Comparison of ENCODE assay signal across 21 cellular contexts in genomic region chr10:123449234-123449962, GRCh38.
DNase-seq lines count a peak whose midpoint lies in the region; ATAC-seq, FAIRE-seq and TF ChIP-seq lines count a peak whose summit lies in the region.
"Had no signal": no experiment of that assay in that cellular context is flagged by ENCODE, and none has a peak within 500 bp of the region (broad histone marks: within the 10 kb centered on the region; RNA-seq: fewer than 3 reads in every experiment).

No MANE protein-coding gene starts in this region.

- intact Hi-C loops in sigmoid colon (cut with DNase I): no loop called here
- intact Hi-C loops in dorsolateral prefrontal cortex (cut with DNase I): no loop called here

- no peak for TF ChIP-seq POLR2A in H1 (IDR thresholded peaks at IDR 0.05; ENCODE audit: control extremely low read depth in 1 of 2, low read depth in 2 of 2, low read length in 2 of 2)
- TF ChIP-seq POLR2A in sigmoid colon (IDR thresholded peaks at IDR 0.05): no peak

- H4K8ac ChIP-seq in H1 (ENCODE audit: extremely low read depth, insufficient read depth, low read length) (no peak overlapping the region), mesendoderm (ENCODE audit: low read depth, low read length) (no peak overlapping the region)

- 82% methylated on average over 7 of the region's 7 CpGs; no CpG with 5 or more reads in 1 of the 2 experiments for WGBS in H1 (ENCODE audit: extremely low coverage in 1 of 2, insufficient coverage in 1 of 2, insufficient read length in 1 of 2, insufficient replicate concordance in 2 of 2, low coverage in 1 of 2, low lambda C conversion rate in 2 of 2, missing lambda C conversion rate in 1 of 2), 2 experiments
- WGBS in mesendoderm (ENCODE audit: extremely low coverage, insufficient coverage, low lambda C conversion rate): no CpG with 5 or more reads among the region's 7 CpGs
- WGBS in sigmoid colon, 2 donors: 71 to 78% methylated on average over 7 of the region's 7 CpGs

- TF ChIP-seq EP300 in H1 (IDR thresholded peaks at IDR 0.05; ENCODE audit: borderline replicate concordance in 1 of 2, low read depth in 2 of 2, low read length in 2 of 2) (no peak), sigmoid colon (IDR thresholded peaks at IDR 0.05) (no peak)

- no peak overlapping the region for H2BK120ac ChIP-seq in H1 (replicated peaks; ENCODE audit: low read depth, low read length)
- H2BK120ac ChIP-seq in mesendoderm (ENCODE audit: low read depth, low read length): no peak overlapping the region

- H3K27ac ChIP-seq in H1 (ENCODE audit: low read depth, low read length): no peak overlapping the region
- H3K27ac ChIP-seq in mesendoderm (ENCODE audit: low read depth, low read length): no peak overlapping the region
- H3K27ac ChIP-seq in sigmoid colon: no peak overlapping the region
- H3K27ac ChIP-seq in dorsolateral prefrontal cortex: no peak overlapping the region
- H3K27ac ChIP-seq: 22Rv1; A549; BLaER1 treated with 17β-estradiol and CSF1 and Interleukin-3, amounts not matched to agents 10 nM and 100 nM; C4-2B had no signal

- ATAC-seq in GM21423 (IDR thresholded peaks at IDR 0.05; ENCODE audit: unreplicated experiment) (no peak), GM19395 (IDR thresholded peaks at IDR 0.05; ENCODE audit: unreplicated experiment) (no peak)
- ATAC-seq: A549; CD8-positive, alpha-beta T cell had no signal

- H3K4ac ChIP-seq in H1 (replicated peaks; ENCODE audit: insufficient read length, low read depth, low read length): no peak overlapping the region
- H3K4ac ChIP-seq in mesendoderm (ENCODE audit: low read depth, low read length): no peak overlapping the region

- H2BK15ac ChIP-seq in H1 (ENCODE audit: low read length): 0 out of 2 replicates have a peak overlapping the region, but pooled peaks have one; percentile 35
- no peak overlapping the region for H2BK15ac ChIP-seq in mesendoderm (replicated peaks; ENCODE audit: low read depth)

- H3K79me1 ChIP-seq in H1 (ENCODE audit: low read depth, low read length): no peaks in the 10 kb centered on the region
- no peaks in the 10 kb centered on the region for H3K79me1 ChIP-seq in mesendoderm (ENCODE audit: low read length)

- no peaks in the 10 kb centered on the region for H4K20me1 ChIP-seq in H1 (replicated peaks in 1 of 2; ENCODE audit: control insufficient read depth in 1 of 2, insufficient read depth in 2 of 2, low read length in 2 of 2)
- H4K20me1 ChIP-seq: BLaER1 treated with 17β-estradiol and CSF1 and Interleukin-3, amounts not matched to agents 10 nM and 100 nM had no signal

- H2AK5ac ChIP-seq in H1 (ENCODE audit: low read depth, low read length): no peak overlapping the region
- H2AK5ac ChIP-seq in mesendoderm (ENCODE audit: low read length): no peak overlapping the region

- H3K23ac ChIP-seq in H1 (ENCODE audit: insufficient read length): no peak overlapping the region
- no peak overlapping the region for H3K23ac ChIP-seq in mesendoderm (ENCODE audit: low read length)

- TF ChIP-seq CTCF in H1 (IDR thresholded peaks at IDR 0.05; ENCODE audit: control extremely low read depth in 1 of 3, insufficient read depth in 1 of 3, low read depth in 1 of 3, low read length in 3 of 3) (no peak), sigmoid colon (IDR thresholded peaks at IDR 0.05) (no peak), dorsolateral prefrontal cortex (IDR thresholded peaks at IDR 0.05 in 54 of 56, conservative IDR thresholded peaks at IDR 0.05 in 2 of 56; ENCODE audit: low read depth in 1 of 56, partially characterized antibody in 56 of 56) (no peak)

- no peak overlapping the region for H2BK20ac ChIP-seq in H1 (ENCODE audit: low read length)

- H3K56ac ChIP-seq in H1 (replicated peaks; ENCODE audit: insufficient read length, low read depth, low read length) (no peak overlapping the region), mesendoderm (ENCODE audit: low read length) (no peak overlapping the region)

- H3K4me3 ChIP-seq in H1 (ENCODE audit: extremely low read depth in 1 of 4, insufficient read depth in 2 of 4, low read depth in 3 of 4, low read length in 4 of 4) (no peak overlapping the region), mesendoderm (ENCODE audit: low read length) (no peak overlapping the region), sigmoid colon (no peak overlapping the region), dorsolateral prefrontal cortex (no peak overlapping the region)
- H3K4me3 ChIP-seq: A549; BLaER1 treated with 17β-estradiol and CSF1 and Interleukin-3, amounts not matched to agents 10 nM and 100 nM had no signal

- H4K91ac ChIP-seq in H1 (replicated peaks; ENCODE audit: insufficient read length, low read length): no peak overlapping the region

- no peak overlapping the region for H3K14ac ChIP-seq in H1 (ENCODE audit: insufficient read length)

- H3K79me2 ChIP-seq in H1 (ENCODE audit: control insufficient read depth in 1 of 2, insufficient read depth in 2 of 2, low read length in 2 of 2) (no peaks in the 10 kb centered on the region), mesendoderm (ENCODE audit: control insufficient read depth, insufficient read depth, low read length) (no peaks in the 10 kb centered on the region)

- no peaks in the 10 kb centered on the region for H3K9me3 ChIP-seq in H1 (ENCODE audit: insufficient read depth in 2 of 2, low read depth in 1 of 2, low read length in 1 of 2)
- no peaks in the 10 kb centered on the region for H3K9me3 ChIP-seq in sigmoid colon
- H3K9me3 ChIP-seq: A549, Caco-2 had no signal

- no peak overlapping the region for H2BK5ac ChIP-seq in H1 (ENCODE audit: low read depth, low read length)
- H2BK5ac ChIP-seq in mesendoderm (ENCODE audit: low read length): no peak overlapping the region

- TF ChIP-seq RAD21 in H1 (IDR thresholded peaks at IDR 0.05 in 1 of 2, conservative IDR thresholded peaks at IDR 0.05 in 1 of 2; ENCODE audit: low read depth in 2 of 2, low read length in 2 of 2): no peak

- no peak overlapping the region for H2AFZ ChIP-seq in H1 (ENCODE audit: low read length)

- POLR2A ChIA-PET in H1 (lab: Charles Lee; ENCODE audit: partially characterized antibody): no interaction called here

- H2BK12ac ChIP-seq in H1 (ENCODE audit: low read depth, low read length): no peak overlapping the region

- no peak overlapping the region for H3K18ac ChIP-seq in H1 (ENCODE audit: extremely low read depth, low read length)
- no peak overlapping the region for H3K18ac ChIP-seq in mesendoderm (ENCODE audit: low read length)

- H3K36me3 ChIP-seq in H1 (ENCODE audit: control insufficient read depth in 2 of 4, insufficient read depth in 4 of 4, low read length in 3 of 4) (no peaks in the 10 kb centered on the region), mesendoderm (ENCODE audit: control insufficient read depth, insufficient read depth, low read length) (no peaks in the 10 kb centered on the region), sigmoid colon (no peaks in the 10 kb centered on the region)
- H3K36me3 ChIP-seq: BLaER1 treated with 17β-estradiol and CSF1 and Interleukin-3, amounts not matched to agents 10 nM and 100 nM had no signal

- H4K5ac ChIP-seq in H1 (ENCODE audit: insufficient read length, low read depth, low read length) (no peak overlapping the region), mesendoderm (ENCODE audit: low read length) (no peak overlapping the region)

- no peaks in the 10 kb centered on the region for H3K4me1 ChIP-seq in H1 (replicated peaks in 1 of 4; ENCODE audit: control insufficient read depth in 3 of 4, insufficient read depth in 4 of 4, low read length in 3 of 4)
- no peaks in the 10 kb centered on the region for H3K4me1 ChIP-seq in mesendoderm (ENCODE audit: control insufficient read depth, low read depth, low read length)
- no peaks in the 10 kb centered on the region for H3K4me1 ChIP-seq in sigmoid colon
- H3K4me1 ChIP-seq: A549, Caco-2 had no signal

- CTCF ChIA-PET in H1 (lab: Charles Lee; ENCODE audit: partially characterized antibody): interaction anchor here (0.8 to 1.6 kb wide), 8 partner anchors 10 to 406 kb away, joined by 3 to 4 read pairs (median 3); no protein-coding TSS in a partner anchor

- FAIRE-seq in H1 (lab: Jason Lieb, UNC): no peak
- FAIRE-seq: A549, D721Med, G401.6, GM12891, GM19239 had no signal

- DNase-seq in H1 (ENCODE audit: low read depth in 1 of 2, low spot score in 2 of 2) (no peak), mesendoderm (peak; percentile 42), sigmoid colon (peak; percentile 48), dorsolateral prefrontal cortex (no peak)
- DNase-seq: AML-193; Caco-2; Calu3; CD4-positive, alpha-beta T cell; CD8-positive, alpha-beta T cell; DMS79 treated with DMSO at 0.1 percent for 48 hours; GF-D8 had no signal

- H3K27me3 ChIP-seq in H1 (replicated peaks in 1 of 4; ENCODE audit: control insufficient read depth in 3 of 4, extremely low read depth in 1 of 4, insufficient read depth in 3 of 4, low read length in 3 of 4): no peaks in the 10 kb centered on the region
- no peaks in the 10 kb centered on the region for H3K27me3 ChIP-seq in mesendoderm (ENCODE audit: insufficient read depth, low read length, poor library complexity)
- H3K27me3 ChIP-seq in sigmoid colon: no peaks in the 10 kb centered on the region
- no peaks in the 10 kb centered on the region for H3K27me3 ChIP-seq in dorsolateral prefrontal cortex
- H3K27me3 ChIP-seq: BLaER1 treated with 17β-estradiol and CSF1 and Interleukin-3, amounts not matched to agents 10 nM and 100 nM had no signal

- H3K9ac ChIP-seq in H1 (replicated peaks in 1 of 4; ENCODE audit: extremely low read depth in 1 of 4, low read depth in 3 of 4, low read length in 3 of 4) (no peak overlapping the region), mesendoderm (ENCODE audit: low read length) (no peak overlapping the region)
- H3K9ac ChIP-seq: BLaER1 treated with 17β-estradiol and CSF1 and Interleukin-3, amounts not matched to agents 10 nM and 100 nM had no signal

- no peak overlapping the region for H3K4me2 ChIP-seq in H1 (ENCODE audit: insufficient read depth in 1 of 2, low read depth in 2 of 2, low read length in 2 of 2)
- H3K4me2 ChIP-seq in mesendoderm (ENCODE audit: low read length): no peak overlapping the region
- H3K4me2 ChIP-seq: A549; BLaER1 treated with 17β-estradiol and CSF1 and Interleukin-3, amounts not matched to agents 10 nM and 100 nM had no signal

- no peaks in the 10 kb centered on the region for H3K23me2 ChIP-seq in H1 (ENCODE audit: low read depth, low read length)

TF ChIP-seq in H1, 55 proteins besides CTCF, POLR2A, EP300 and RAD21:
- TF ChIP-seq RBBP5 (IDR thresholded peaks at IDR 0.05; ENCODE audit: borderline replicate concordance, low read depth, low read length) (no peak), CHD1 (IDR thresholded peaks at IDR 0.05; ENCODE audit: low read depth, low read length) (no peak), TBP (IDR thresholded peaks at IDR 0.05; ENCODE audit: low read depth, low read length) (no peak)

Comparison
In these comparisons a context has a peak if more than half of its experiments do, and no peak if none do; other contexts are left out.
1. DNase-seq: peak in mesendoderm (single experiment) and sigmoid colon (single experiment); none in H1 (0 of 2) and dorsolateral prefrontal cortex (0 of 10).